10 cellular contexts compared by ENCODE assay signal in the genomic region with DNA sequence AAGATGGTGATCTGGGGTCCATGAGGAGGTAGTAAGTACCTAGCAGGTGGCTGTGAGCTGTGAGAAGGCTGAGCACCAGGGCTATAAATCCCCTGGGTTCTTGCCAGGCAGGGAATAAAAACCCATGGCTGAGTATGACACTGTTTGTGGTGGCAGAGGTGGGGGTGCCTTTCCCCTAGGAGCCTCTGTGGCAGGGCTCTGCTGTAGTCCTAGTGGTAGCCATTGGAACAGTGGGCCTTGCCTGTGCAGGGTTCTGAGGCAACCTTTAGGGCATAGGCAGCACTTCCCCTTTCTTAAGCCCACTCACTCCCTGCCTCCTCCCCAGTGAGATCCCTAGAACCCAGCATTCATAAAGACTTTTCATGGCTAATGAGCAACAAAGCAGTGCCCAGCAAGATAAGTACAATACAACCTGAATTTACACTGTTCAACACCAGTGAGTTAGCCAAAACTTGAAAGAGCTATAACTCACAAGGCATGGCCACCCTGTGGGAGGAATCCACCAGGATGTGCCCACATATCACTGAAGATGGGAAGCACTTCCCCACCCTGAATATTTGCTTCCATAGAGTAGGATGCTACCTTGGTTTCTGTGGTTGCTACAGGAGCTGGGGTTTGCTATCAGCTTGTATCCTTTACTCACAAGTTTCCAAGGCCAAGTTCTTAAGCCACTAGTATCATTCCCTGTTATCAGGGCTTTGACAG.
DNase-seq lines count a peak whose midpoint lies in the region; ATAC-seq, FAIRE-seq and TF ChIP-seq lines count a peak whose summit lies in the region.
"Had no signal": no experiment of that assay in that cellular context is flagged by ENCODE, and none has a peak within 500 bp of the region (broad histone marks: within the 10 kb centered on the region; RNA-seq: fewer than 3 reads in every experiment).

No MANE protein-coding gene starts in this region.

- peak overlapping the region; percentile 90 for H3K27ac Mint-ChIP-seq in Calu3 (ENCODE audit: unreplicated experiment)
- no peak overlapping the region for H3K27ac Mint-ChIP-seq in activated T-helper 2 cell treated with anti-CD3 and anti-CD28 coated beads, Interferon-gamma antibody, Interleukin-2, Interleukin-4, amounts not matched to agents 10 μg/mL and 5 μg/mL and 100 μg/mL, durations not matched to agents 14 hours and 24 hours and 36 hours
- H3K27ac Mint-ChIP-seq: activated naive CD4-positive, alpha-beta T cell treated with anti-CD3 and anti-CD28 coated beads, Interleukin-2, amount 50 U/mL, for 24 hours had no signal

- no peaks in the 10 kb centered on the region for H3K79me1 ChIP-seq in H1 (ENCODE audit: low read depth, low read length)

- peak overlapping the region; percentile 72; the same call in 1 of the 2 replicates for H4K8ac ChIP-seq in H1 (ENCODE audit: extremely low read depth, insufficient read depth, low read length)

- no peaks in the 10 kb centered on the region for H4K20me1 ChIP-seq in H1 (replicated peaks in 1 of 2; ENCODE audit: control insufficient read depth in 1 of 2, insufficient read depth in 2 of 2, low read length in 2 of 2)

- no peak overlapping the region for H3K4ac ChIP-seq in H1 (replicated peaks; ENCODE audit: insufficient read length, low read depth, low read length)

- H3K23me2 ChIP-seq in H1 (ENCODE audit: low read depth, low read length), result no peaks in the 10 kb centered on the region

- no peak overlapping the region for H4K91ac ChIP-seq in H1 (replicated peaks; ENCODE audit: insufficient read length, low read length)

- no peak overlapping the region for H3K14ac ChIP-seq in H1 (ENCODE audit: insufficient read length)

- H4K5ac ChIP-seq in H1 (ENCODE audit: insufficient read length, low read depth, low read length), result no peak overlapping the region

- peaks cover 3% of the 10 kb centered on the region for H3K36me3 Mint-ChIP-seq in Calu3 (ENCODE audit: insufficient read depth, unreplicated experiment)
- no peaks in the 10 kb centered on the region for H3K36me3 Mint-ChIP-seq in activated T-helper 2 cell treated with anti-CD3 and anti-CD28 coated beads, Interferon-gamma antibody, Interleukin-2, Interleukin-4, amounts not matched to agents 10 μg/mL and 5 μg/mL and 100 μg/mL, durations not matched to agents 14 hours and 24 hours and 36 hours (ENCODE audit: low read depth)
- H3K36me3 Mint-ChIP-seq: activated naive CD4-positive, alpha-beta T cell treated with anti-CD3 and anti-CD28 coated beads, Interleukin-2, amount 50 U/mL, for 24 hours had no signal

- H3K9ac ChIP-seq in H1 (replicated peaks in 1 of 4; ENCODE audit: extremely low read depth in 1 of 4, low read depth in 3 of 4, low read length in 3 of 4), result no peak overlapping the region

- H3K4me2 ChIP-seq in H1 (ENCODE audit: insufficient read depth in 1 of 2, low read depth in 2 of 2, low read length in 2 of 2), result no peak overlapping the region

- TF ChIP-seq EP300 in H1 (IDR thresholded peaks at IDR 0.05; ENCODE audit: borderline replicate concordance in 1 of 2, low read depth in 2 of 2, low read length in 2 of 2), result no peak

- no peaks in the 10 kb centered on the region for H3K36me3 ChIP-seq in H1 (ENCODE audit: control insufficient read depth in 2 of 4, insufficient read depth in 4 of 4, low read length in 3 of 4)
- H3K36me3 ChIP-seq in ascending aorta, result no peaks in the 10 kb centered on the region

- no peaks in the 10 kb centered on the region for H3K9me3 Mint-ChIP-seq in Calu3 (ENCODE audit: low read depth, unreplicated experiment)
- H3K9me3 Mint-ChIP-seq in activated T-helper 2 cell treated with anti-CD3 and anti-CD28 coated beads, Interferon-gamma antibody, Interleukin-2, Interleukin-4, amounts not matched to agents 10 μg/mL and 5 μg/mL and 100 μg/mL, durations not matched to agents 14 hours and 24 hours and 36 hours, result no peaks in the 10 kb centered on the region
- H3K9me3 Mint-ChIP-seq: activated naive CD4-positive, alpha-beta T cell treated with anti-CD3 and anti-CD28 coated beads, Interleukin-2, amount 50 U/mL, for 24 hours had no signal

- no peak overlapping the region for H2AK5ac ChIP-seq in H1 (ENCODE audit: low read depth, low read length)

- H2BK120ac ChIP-seq in H1 (replicated peaks; ENCODE audit: low read depth, low read length), result no peak overlapping the region

- H3K4me3 ChIP-seq in H1 (ENCODE audit: extremely low read depth in 1 of 4, insufficient read depth in 2 of 4, low read depth in 3 of 4, low read length in 4 of 4), result no peak overlapping the region
- H3K4me3 ChIP-seq in ascending aorta, result no peak overlapping the region

- peaks cover 70% of the 10 kb centered on the region for H3K4me1 Mint-ChIP-seq in Calu3 (ENCODE audit: low read depth, unreplicated experiment)
- H3K4me1 Mint-ChIP-seq in activated T-helper 2 cell treated with anti-CD3 and anti-CD28 coated beads, Interferon-gamma antibody, Interleukin-2, Interleukin-4, amounts not matched to agents 10 μg/mL and 5 μg/mL and 100 μg/mL, durations not matched to agents 14 hours and 24 hours and 36 hours (ENCODE audit: low read depth), result peaks cover 15% of the 10 kb centered on the region
- H3K4me1 Mint-ChIP-seq: activated naive CD4-positive, alpha-beta T cell treated with anti-CD3 and anti-CD28 coated beads, Interleukin-2, amount 50 U/mL, for 24 hours had no signal

- H3K4me3 Mint-ChIP-seq in Calu3 (ENCODE audit: low read depth, unreplicated experiment), result no peak overlapping the region
- H3K4me3 Mint-ChIP-seq in activated T-helper 2 cell treated with anti-CD3 and anti-CD28 coated beads, Interferon-gamma antibody, Interleukin-2, Interleukin-4, amounts not matched to agents 10 μg/mL and 5 μg/mL and 100 μg/mL, durations not matched to agents 14 hours and 24 hours and 36 hours (ENCODE audit: low read depth), result no peak overlapping the region
- H3K4me3 Mint-ChIP-seq: activated naive CD4-positive, alpha-beta T cell treated with anti-CD3 and anti-CD28 coated beads, Interleukin-2, amount 50 U/mL, for 24 hours had no signal

- H3K23ac ChIP-seq in H1 (ENCODE audit: insufficient read length), result no peak overlapping the region

- no peak overlapping the region for H3K56ac ChIP-seq in H1 (replicated peaks; ENCODE audit: insufficient read length, low read depth, low read length)

- TF ChIP-seq CTCF in Calu3 (IDR thresholded peaks at IDR 0.05; ENCODE audit: unreplicated experiment), result no peak
- peak in 2 of 3 experiments; percentile 15 to 22; a peak in 2 of 4 replicates for TF ChIP-seq CTCF in H1 (IDR thresholded peaks at IDR 0.05; ENCODE audit: control extremely low read depth in 1 of 3, insufficient read depth in 1 of 3, low read depth in 1 of 3, low read length in 3 of 3)
- TF ChIP-seq CTCF in ascending aorta (IDR thresholded peaks at IDR 0.05), result no peak

- POLR2A ChIA-PET in H1 (lab: Charles Lee; ENCODE audit: partially characterized antibody), result interaction anchor here (0.6 kb wide), 1 partner anchor 121 kb away, joined by 3 read pairs; no protein-coding TSS in a partner anchor

- H3K9me3 ChIP-seq in H1 (ENCODE audit: insufficient read depth in 2 of 2, low read depth in 1 of 2, low read length in 1 of 2) (no peaks in the 10 kb centered on the region), ascending aorta (no peaks in the 10 kb centered on the region)

- peak; percentile 29 for DNase-seq in Calu3
- no peak for DNase-seq in H1 (ENCODE audit: low read depth in 1 of 2, low spot score in 2 of 2)
- DNase-seq in activated T-helper 2 cell treated with anti-CD3 and anti-CD28 coated beads, Interferon-gamma antibody, Interleukin-2, Interleukin-4, amounts not matched to agents 10 μg/mL and 5 μg/mL and 100 μg/mL, durations not matched to agents 14 hours and 24 hours and 36 hours (ENCODE audit: low spot score), result no peak
- DNase-seq in stimulated activated CD8-positive, alpha-beta memory T cell treated with anti-CD3 and anti-CD28 coated beads, Interleukin-4, amount 100 ng/mL, for 48 hours, result no peak
- no peak for DNase-seq in ascending aorta (ENCODE audit: low spot score in 2 of 2)
- DNase-seq in RPMI8226, result no peak

- H3K27me3 ChIP-seq in H1 (replicated peaks in 1 of 4; ENCODE audit: control insufficient read depth in 3 of 4, extremely low read depth in 1 of 4, insufficient read depth in 3 of 4, low read length in 3 of 4) (peaks cover 0 to 1% (median 0%) of the 10 kb centered on the region in 4 experiments; a peak in 1 of 7 replicates), ascending aorta (no peaks in the 10 kb centered on the region)

- no peaks in the 10 kb centered on the region for H3K4me1 ChIP-seq in H1 (replicated peaks in 1 of 4; ENCODE audit: control insufficient read depth in 3 of 4, insufficient read depth in 4 of 4, low read length in 3 of 4)
- peaks cover 0 to 7% of the 10 kb centered on the region in 2 donors for H3K4me1 ChIP-seq in ascending aorta

- TSS peak; percentile 55 for BruUV-seq in Calu3 (replicated peaks; lab: Mats Ljungman, UMichigan)

- no peaks in the 10 kb centered on the region for H3K79me2 ChIP-seq in H1 (ENCODE audit: control insufficient read depth in 1 of 2, insufficient read depth in 2 of 2, low read length in 2 of 2)

- H3K27ac ChIP-seq in H1 (ENCODE audit: low read depth, low read length), result no peak overlapping the region
- no peak overlapping the region for H3K27ac ChIP-seq in ascending aorta

- no peak overlapping the region for H2BK20ac ChIP-seq in H1 (ENCODE audit: low read length)

- no peak overlapping the region for H2AFZ ChIP-seq in H1 (ENCODE audit: low read length)

- H3K27me3 Mint-ChIP-seq in Calu3 (ENCODE audit: unreplicated experiment), result no peaks in the 10 kb centered on the region
- H3K27me3 Mint-ChIP-seq in activated T-helper 2 cell treated with anti-CD3 and anti-CD28 coated beads, Interferon-gamma antibody, Interleukin-2, Interleukin-4, amounts not matched to agents 10 μg/mL and 5 μg/mL and 100 μg/mL, durations not matched to agents 14 hours and 24 hours and 36 hours (ENCODE audit: low read depth), result peaks cover 6% of the 10 kb centered on the region
- H3K27me3 Mint-ChIP-seq: activated naive CD4-positive, alpha-beta T cell treated with anti-CD3 and anti-CD28 coated beads, Interleukin-2, amount 50 U/mL, for 24 hours had no signal

- H2BK12ac ChIP-seq in H1 (ENCODE audit: low read depth, low read length), result no peak overlapping the region

- H2BK5ac ChIP-seq in H1 (ENCODE audit: low read depth, low read length), result no peak overlapping the region

- no peak for TF ChIP-seq RAD21 in H1 (IDR thresholded peaks at IDR 0.05 in 1 of 2, conservative IDR thresholded peaks at IDR 0.05 in 1 of 2; ENCODE audit: low read depth in 2 of 2, low read length in 2 of 2)

- TF ChIP-seq POLR2A in H1 (IDR thresholded peaks at IDR 0.05; ENCODE audit: control extremely low read depth in 1 of 2, low read depth in 2 of 2, low read length in 2 of 2), result no peak

- CTCF ChIA-PET in Calu3 (lab: Charles Lee), result interaction anchor here (1.3 to 2.1 kb wide), 5 partner anchors 9 to 123 kb away, joined by 5 to 9 read pairs (median 8); no protein-coding TSS in a partner anchor
- CTCF ChIA-PET in H1 (lab: Charles Lee; ENCODE audit: partially characterized antibody), result interaction anchor here (0.7 to 1.8 kb wide), 7 partner anchors 8 to 235 kb away, joined by 3 to 6 read pairs (median 3); no protein-coding TSS in a partner anchor

- ATAC-seq in GM21367 (IDR thresholded peaks at IDR 0.05; ENCODE audit: unreplicated experiment), result peak; percentile 41
- peak; percentile 39 for ATAC-seq in HG03571 (IDR thresholded peaks at IDR 0.05; ENCODE audit: unreplicated experiment)

- H2BK15ac ChIP-seq in H1 (ENCODE audit: low read length), result no peak overlapping the region

- FAIRE-seq in H1 (lab: Jason Lieb, UNC), result no peak
- FAIRE-seq: islet of Langerhans had no signal

- intact Hi-C loops in Calu3 (cut with micrococcal nuclease; ENCODE audit: unreplicated experiment) (loop anchor here (2.0 kb wide), 1 partner anchor 64 kb away; no protein-coding TSS in a partner anchor), ascending aorta (cut with DNase I) (no loop called here)
- intact Hi-C loops in activated T-helper 2 cell treated with anti-CD3 and anti-CD28 coated beads, Interferon-gamma antibody, Interleukin-2, Interleukin-4, amounts not matched to agents 10 μg/mL and 5 μg/mL and 100 μg/mL, durations not matched to agents 14 hours and 24 hours and 36 hours (cut with micrococcal nuclease), result no loop called here

- H3K18ac ChIP-seq in H1 (ENCODE audit: extremely low read depth, low read length), result no peak overlapping the region

Comparison
In these comparisons a context has a peak if more than half of its experiments do, and no peak if none do; other contexts are left out.
1. CTCF ChIP-seq: peak in H1 (2 of 3); none in Calu3 (single experiment) and ascending aorta (0 of 3).